9 cellular contexts compared by ENCODE assay signal in the genomic region with DNA sequence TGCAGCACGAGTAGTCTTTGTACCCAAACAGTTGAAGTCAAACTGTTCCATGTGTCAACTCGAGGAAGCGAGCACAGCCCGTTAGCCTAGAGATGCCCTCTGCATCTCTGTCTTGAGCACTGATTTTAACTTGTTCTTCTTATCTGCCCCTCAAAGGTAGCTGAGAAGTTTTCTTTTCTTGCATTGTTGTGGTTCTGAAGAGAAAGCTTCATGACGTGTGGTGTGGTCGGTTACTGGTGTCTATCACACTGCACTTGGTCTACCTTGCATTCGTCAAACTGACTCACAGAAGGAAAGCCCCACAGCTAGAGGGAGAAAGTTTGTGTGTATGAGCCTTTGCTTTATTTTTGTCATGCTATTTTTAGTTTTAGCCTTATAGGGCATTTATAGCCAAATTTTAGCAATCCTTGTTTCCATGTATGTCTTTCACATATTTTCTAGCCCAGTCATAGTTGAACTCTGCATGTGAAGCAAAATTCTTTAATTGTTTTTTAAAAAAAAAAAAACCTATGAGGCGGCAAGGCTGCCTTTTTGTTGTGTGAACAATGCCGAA.
DNase-seq lines count a peak whose midpoint lies in the region; ATAC-seq and TF ChIP-seq lines count a peak whose summit lies in the region.
"Had no signal": no experiment of that assay in that cellular context is flagged by ENCODE, and none has a peak within 500 bp of the region (broad histone marks: within the 10 kb centered on the region; RNA-seq: fewer than 3 reads in every experiment).

No MANE protein-coding gene starts in this region.

- DNase-seq in activated naive CD4-positive, alpha-beta T cell treated with anti-CD3 and anti-CD28 coated beads for 36 hours, result peak; percentile 77
- no peak for DNase-seq in activated naive CD4-positive, alpha-beta T cell (lab: John Stamatoyannopoulos, UW)
- no peak for DNase-seq in activated naive CD8-positive, alpha-beta T cell treated with anti-CD3 and anti-CD28 coated beads, Interleukin-2, amount 10 ng/mL, durations not matched to agents 7 days and 5 days
- DNase-seq in neural progenitor cell (ENCODE audit: low spot score), result no peak
- DNase-seq in epidermal melanocyte (ENCODE audit: insufficient read length, low spot score), result no peak
- DNase-seq in esophagus muscularis mucosa (ENCODE audit: extremely low spot score), result no peak
- DNase-seq in COLO829 (ENCODE audit: low spot score), result no peak

- 78% methylated on average over 9 of the region's 9 CpGs for WGBS in esophagus muscularis mucosa

- H2AFZ ChIP-seq in neural progenitor cell (replicated peaks), result no peak overlapping the region

- H3K27ac ChIP-seq in neural progenitor cell, result no peak overlapping the region
- no peak overlapping the region for H3K27ac ChIP-seq in esophagus muscularis mucosa (replicated peaks in 1 of 4)

- H3K27me3 ChIP-seq in neural progenitor cell, result no peaks in the 10 kb centered on the region
- H3K27me3 ChIP-seq in esophagus muscularis mucosa, result no peaks in the 10 kb centered on the region

- no peaks in the 10 kb centered on the region for H4K20me1 ChIP-seq in neural progenitor cell (ENCODE audit: low read depth)

- H3F3A ChIP-seq in neural progenitor cell (ENCODE audit: low read depth), result peaks cover 5% of the 10 kb centered on the region

- H3K4me3 ChIP-seq in neural progenitor cell (no peak overlapping the region), esophagus muscularis mucosa (no peak overlapping the region)

- TF ChIP-seq POLR2A in esophagus muscularis mucosa (IDR thresholded peaks at IDR 0.05; ENCODE audit: low read depth), result no peak

- CTCF ChIA-PET in activated naive CD4-positive, alpha-beta T cell treated with anti-CD3 and anti-CD28 coated beads for 36 hours (lab: Charles Lee), result interaction anchor here (0.6 to 0.9 kb wide), 2 partner anchors 41 to 652 kb away, joined by 4 read pairs; no protein-coding TSS in a partner anchor

- H3K4me2 ChIP-seq in neural progenitor cell, result peak overlapping the region; percentile 4

- peak; percentile 96 for ATAC-seq in HG03280 (IDR thresholded peaks at IDR 0.05; ENCODE audit: unreplicated experiment)
- peak; percentile 98 for ATAC-seq in activated naive CD8-positive, alpha-beta T cell treated with anti-CD3 and anti-CD28 coated beads, Interleukin-2, amount 10 ng/mL, durations not matched to agents 7 days and 5 days (ENCODE audit: low read depth)

- H3K27ac Mint-ChIP-seq in activated naive CD4-positive, alpha-beta T cell treated with anti-CD3 and anti-CD28 coated beads for 36 hours, result peak overlapping the region; percentile 42
- peak overlapping the region; percentile 39 for H3K27ac Mint-ChIP-seq in activated naive CD8-positive, alpha-beta T cell treated with anti-CD3 and anti-CD28 coated beads, Interleukin-2, amount 10 ng/mL, durations not matched to agents 7 days and 5 days
- H3K27ac Mint-ChIP-seq in neural progenitor cell, result peak overlapping the region; percentile 61
- H3K27ac Mint-ChIP-seq: dendritic cell treated with granulocyte-macrophage colony-stimulating factor and Interleukin-4, amounts not matched to agents 40 ng/mL and 50 ng/mL, for 4 days had no signal

- TF ChIP-seq CTCF in neural progenitor cell (IDR thresholded peaks at IDR 0.05), result no peak
- TF ChIP-seq CTCF in esophagus muscularis mucosa (IDR thresholded peaks at IDR 0.05), result no peak

- H3K36me3 Mint-ChIP-seq in activated naive CD4-positive, alpha-beta T cell treated with anti-CD3 and anti-CD28 coated beads for 36 hours (ENCODE audit: low read depth), result peaks cover 18% of the 10 kb centered on the region
- H3K36me3 Mint-ChIP-seq in activated naive CD8-positive, alpha-beta T cell treated with anti-CD3 and anti-CD28 coated beads, Interleukin-2, amount 10 ng/mL, durations not matched to agents 7 days and 5 days, result peaks cover 16% of the 10 kb centered on the region
- peaks cover 14% of the 10 kb centered on the region for H3K36me3 Mint-ChIP-seq in neural progenitor cell

- no peaks in the 10 kb centered on the region for H3K9me3 Mint-ChIP-seq in activated naive CD4-positive, alpha-beta T cell treated with anti-CD3 and anti-CD28 coated beads for 36 hours
- H3K9me3 Mint-ChIP-seq in activated naive CD8-positive, alpha-beta T cell treated with anti-CD3 and anti-CD28 coated beads, Interleukin-2, amount 10 ng/mL, durations not matched to agents 7 days and 5 days, result peaks cover 4% of the 10 kb centered on the region
- H3K9me3 Mint-ChIP-seq in neural progenitor cell, result peaks cover 10% of the 10 kb centered on the region

- no peaks in the 10 kb centered on the region for H3K9me3 ChIP-seq in neural progenitor cell (ENCODE audit: low read depth)
- H3K9me3 ChIP-seq in esophagus muscularis mucosa, result no peaks in the 10 kb centered on the region

- H3K4me3 Mint-ChIP-seq in activated naive CD4-positive, alpha-beta T cell treated with anti-CD3 and anti-CD28 coated beads for 36 hours, result no peak overlapping the region
- peak overlapping the region; percentile 36 for H3K4me3 Mint-ChIP-seq in activated naive CD8-positive, alpha-beta T cell treated with anti-CD3 and anti-CD28 coated beads, Interleukin-2, amount 10 ng/mL, durations not matched to agents 7 days and 5 days
- H3K4me3 Mint-ChIP-seq in neural progenitor cell, result no peak overlapping the region
- H3K4me3 Mint-ChIP-seq: dendritic cell treated with granulocyte-macrophage colony-stimulating factor and Interleukin-4, amounts not matched to agents 40 ng/mL and 50 ng/mL, for 4 days had no signal

- H3K27me3 Mint-ChIP-seq in activated naive CD4-positive, alpha-beta T cell treated with anti-CD3 and anti-CD28 coated beads for 36 hours (ENCODE audit: low read depth), result no peaks in the 10 kb centered on the region
- no peaks in the 10 kb centered on the region for H3K27me3 Mint-ChIP-seq in activated naive CD8-positive, alpha-beta T cell treated with anti-CD3 and anti-CD28 coated beads, Interleukin-2, amount 10 ng/mL, durations not matched to agents 7 days and 5 days
- peaks cover 2% of the 10 kb centered on the region for H3K27me3 Mint-ChIP-seq in neural progenitor cell (ENCODE audit: insufficient read depth, low read depth)
- H3K27me3 Mint-ChIP-seq: dendritic cell treated with granulocyte-macrophage colony-stimulating factor and Interleukin-4, amounts not matched to agents 40 ng/mL and 50 ng/mL, for 4 days had no signal

- H3K79me2 ChIP-seq in neural progenitor cell (ENCODE audit: low read depth), result no peaks in the 10 kb centered on the region

- POLR2A ChIA-PET in activated naive CD8-positive, alpha-beta T cell treated with anti-CD3 and anti-CD28 coated beads, Interleukin-2, amount 10 ng/mL, durations not matched to agents 7 days and 5 days (lab: Charles Lee), result interaction anchor here (0.9 to 1.1 kb wide), 2 partner anchors 113 to 124 kb away, joined by 5 to 7 read pairs; a partner anchor contains a TSS

- H3K36me3 ChIP-seq in neural progenitor cell (peaks cover 3% of the 10 kb centered on the region), esophagus muscularis mucosa (no peaks in the 10 kb centered on the region)

- peaks cover 15% of the 10 kb centered on the region for H3K4me1 Mint-ChIP-seq in activated naive CD4-positive, alpha-beta T cell treated with anti-CD3 and anti-CD28 coated beads for 36 hours (ENCODE audit: low read depth)
- peaks cover 27% of the 10 kb centered on the region for H3K4me1 Mint-ChIP-seq in activated naive CD8-positive, alpha-beta T cell treated with anti-CD3 and anti-CD28 coated beads, Interleukin-2, amount 10 ng/mL, durations not matched to agents 7 days and 5 days
- H3K4me1 Mint-ChIP-seq in neural progenitor cell, result peaks cover 50% of the 10 kb centered on the region

- H3K4me1 ChIP-seq in neural progenitor cell (peaks cover 43% of the 10 kb centered on the region), esophagus muscularis mucosa (peaks cover 0 to 8% (median 0%) of the 10 kb centered on the region in 4 donors)

- H3K9ac ChIP-seq in neural progenitor cell, result no peak overlapping the region

- no peak for TF ChIP-seq EP300 in esophagus muscularis mucosa (IDR thresholded peaks at IDR 0.05)

- intact Hi-C loops in activated naive CD4-positive, alpha-beta T cell treated with anti-CD3 and anti-CD28 coated beads for 36 hours (cut with micrococcal nuclease), result loop anchor here (1.0 to 10.0 kb wide), 7 partner anchors 40 to 944 kb away; no protein-coding TSS in a partner anchor
- intact Hi-C loops in esophagus muscularis mucosa (cut with DNase I), result loop anchor here (10.0 kb wide), 2 partner anchors 86 to 976 kb away; no protein-coding TSS in a partner anchor
